10 cellular contexts compared by ENCODE assay signal in genomic region chr7:152925412-152926147, GRCh38.
DNase-seq lines count a peak whose midpoint lies in the region; ATAC-seq and TF ChIP-seq lines count a peak whose summit lies in the region.
"Had no signal": no experiment of that assay in that cellular context is flagged by ENCODE, and none has a peak within 500 bp of the region (broad histone marks: within the 10 kb centered on the region; RNA-seq: fewer than 3 reads in every experiment).

No MANE protein-coding gene starts in this region.

- H3K9me3 Mint-ChIP-seq in activated naive CD4-positive, alpha-beta T cell treated with anti-CD3 and anti-CD28 coated beads, Interleukin-2, amount 10 ng/mL, durations not matched to agents 7 days and 5 days, result peaks cover 2% of the 10 kb centered on the region
- H3K9me3 Mint-ChIP-seq: T-helper 2 cell treated with Interferon-gamma antibody and Interleukin-4, amounts not matched to agents 5 μg/mL and 100 μg/mL, for 36 hours had no signal

- H3K4me3 Mint-ChIP-seq in activated naive CD4-positive, alpha-beta T cell treated with anti-CD3 and anti-CD28 coated beads, Interleukin-2, amount 10 ng/mL, durations not matched to agents 7 days and 5 days, result no peak overlapping the region
- H3K4me3 Mint-ChIP-seq: B cell; T-helper 2 cell treated with Interferon-gamma antibody and Interleukin-4, amounts not matched to agents 5 μg/mL and 100 μg/mL, for 36 hours had no signal

- H3K27ac ChIP-seq in body of pancreas, result peak overlapping the region in 3 of 4 donors; percentile 5 to 47 (median 13)
- H3K27ac ChIP-seq in iPS-20b (ENCODE audit: low read length), result no peak overlapping the region
- H3K27ac ChIP-seq in rectal smooth muscle tissue (ENCODE audit: low read depth, low read length), result no peak overlapping the region
- H3K27ac ChIP-seq in OCI-LY7 (ENCODE audit: low read depth, low read length, poor library complexity, severe bottlenecking), result no peak overlapping the region

- no peak overlapping the region for H2AFZ ChIP-seq in OCI-LY7 (ENCODE audit: low read length)

- no peaks in the 10 kb centered on the region for H4K20me1 ChIP-seq in OCI-LY7 (ENCODE audit: insufficient read depth, low read length)

- H3K27me3 ChIP-seq in H7 (ENCODE audit: control insufficient read depth, insufficient read depth, low read length) (peaks cover 20% of the 10 kb centered on the region), body of pancreas (no peaks in the 10 kb centered on the region), iPS-20b (ENCODE audit: insufficient read depth, low read length) (peaks cover 41% of the 10 kb centered on the region), rectal smooth muscle tissue (ENCODE audit: control insufficient read depth, insufficient read depth, low read length) (peaks cover 5% of the 10 kb centered on the region)

- CTCF ChIA-PET in activated naive CD4-positive, alpha-beta T cell treated with anti-CD3 and anti-CD28 coated beads, Interleukin-2, amount 10 ng/mL, durations not matched to agents 7 days and 5 days (lab: Charles Lee), result no interaction called here
- CTCF ChIA-PET in OCI-LY7 (lab: Charles Lee; ENCODE audit: unreplicated experiment), result no interaction called here

- H3K36me3 ChIP-seq in H7 (replicated peaks; ENCODE audit: control insufficient read depth, insufficient read depth, low read length) (no peaks in the 10 kb centered on the region), body of pancreas (replicated peaks in 1 of 2; ENCODE audit: insufficient read depth in 1 of 2, low read depth in 2 of 2) (no peaks in the 10 kb centered on the region), iPS-20b (ENCODE audit: insufficient read depth, low read depth, low read length) (no peaks in the 10 kb centered on the region), rectal smooth muscle tissue (ENCODE audit: control insufficient read depth, insufficient read depth, low read length) (no peaks in the 10 kb centered on the region), OCI-LY7 (ENCODE audit: insufficient read depth, low read length) (no peaks in the 10 kb centered on the region)

- H3K9me3 ChIP-seq in body of pancreas (no peaks in the 10 kb centered on the region), iPS-20b (ENCODE audit: insufficient read depth, low read depth, low read length) (no peaks in the 10 kb centered on the region), OCI-LY7 (ENCODE audit: low read length) (no peaks in the 10 kb centered on the region)

- POLR2A ChIA-PET in OCI-LY7 (lab: Charles Lee), result no interaction called here

- H3K79me2 ChIP-seq in OCI-LY7 (ENCODE audit: insufficient read depth, low read depth, low read length), result no peaks in the 10 kb centered on the region

- 1 to 4% methylated on average over 14 to 65 of the region's 74 CpGs for WGBS in body of pancreas, 2 donors

- no TSS peak for BruUV-seq in OCI-LY7 (replicated peaks; lab: Mats Ljungman, UMichigan)

- H3K4me3 ChIP-seq in H7 (ENCODE audit: insufficient read depth, low read depth, low read length), result peak overlapping the region; percentile 65
- H3K4me3 ChIP-seq in body of pancreas, result peak overlapping the region in 1 of 2 donors; percentile 18
- peak overlapping the region; percentile 77 for H3K4me3 ChIP-seq in iPS-20b (ENCODE audit: low read length)
- H3K4me3 ChIP-seq in rectal smooth muscle tissue (ENCODE audit: low read length), result peak overlapping the region; percentile 44
- no peak overlapping the region for H3K4me3 ChIP-seq in OCI-LY7 (ENCODE audit: low read depth, low read length, poor library complexity, severe bottlenecking)

- H3K4me2 ChIP-seq in OCI-LY7 (ENCODE audit: low read length), result no peak overlapping the region

- H3K9ac ChIP-seq in iPS-20b (ENCODE audit: low read depth, low read length) (peak overlapping the region; percentile 59; the same call in 1 of the 2 replicates), rectal smooth muscle tissue (ENCODE audit: low read length) (no peak overlapping the region)

- H3K36me3 Mint-ChIP-seq in activated naive CD4-positive, alpha-beta T cell treated with anti-CD3 and anti-CD28 coated beads, Interleukin-2, amount 10 ng/mL, durations not matched to agents 7 days and 5 days, result no peaks in the 10 kb centered on the region

- peaks cover 34% of the 10 kb centered on the region for H3K27me3 Mint-ChIP-seq in activated naive CD4-positive, alpha-beta T cell treated with anti-CD3 and anti-CD28 coated beads, Interleukin-2, amount 10 ng/mL, durations not matched to agents 7 days and 5 days

- ATAC-seq in body of pancreas (peak; percentile 79), GM18517 (IDR thresholded peaks at IDR 0.05; ENCODE audit: unreplicated experiment) (no peak)

- TF ChIP-seq CTCF in body of pancreas (IDR thresholded peaks at IDR 0.05), result peak in 2 of 7 experiments; percentile 11 to 15
- TF ChIP-seq CTCF in OCI-LY7 (conservative IDR thresholded peaks at IDR 0.05; ENCODE audit: low read length), result no peak

- no peaks in the 10 kb centered on the region for H3K9me2 ChIP-seq in OCI-LY7 (ENCODE audit: insufficient read depth, low read length)

- TF ChIP-seq POLR2A in body of pancreas (IDR thresholded peaks at IDR 0.05), result peak in 2 of 3 donors; percentile 16 to 32

- DNase-seq in H7 (peak; percentile 97), body of pancreas (peak in 2 of 4 donors; percentile 33 to 34), OCI-LY7 (ENCODE audit: low spot score) (no peak), NCI-H1092 (lab: John Stamatoyannopoulos, UW) (no peak)
- DNase-seq in activated naive CD4-positive, alpha-beta T cell treated with anti-CD3 and anti-CD28 coated beads, Interleukin-2, amount 10 ng/mL, durations not matched to agents 7 days and 5 days, result no peak

- intact Hi-C loops in body of pancreas (cut with DNase I) (no loop called here), OCI-LY7 (cut with micrococcal nuclease; ENCODE audit: unreplicated experiment) (no loop called here)

- H3K4me1 ChIP-seq in body of pancreas (peaks cover 14% of the 10 kb centered on the region), iPS-20b (ENCODE audit: insufficient read depth, low read length) (no peaks in the 10 kb centered on the region), rectal smooth muscle tissue (ENCODE audit: control insufficient read depth, insufficient read depth, low read length) (no peaks in the 10 kb centered on the region), OCI-LY7 (ENCODE audit: insufficient read depth, low read length, poor library complexity, severe bottlenecking) (no peaks in the 10 kb centered on the region)

- H3K27ac Mint-ChIP-seq in activated naive CD4-positive, alpha-beta T cell treated with anti-CD3 and anti-CD28 coated beads, Interleukin-2, amount 10 ng/mL, durations not matched to agents 7 days and 5 days, result no peak overlapping the region
- H3K27ac Mint-ChIP-seq: B cell; T-helper 2 cell treated with Interferon-gamma antibody and Interleukin-4, amounts not matched to agents 5 μg/mL and 100 μg/mL, for 36 hours had no signal

- H3K4me1 Mint-ChIP-seq in activated naive CD4-positive, alpha-beta T cell treated with anti-CD3 and anti-CD28 coated beads, Interleukin-2, amount 10 ng/mL, durations not matched to agents 7 days and 5 days, result no peaks in the 10 kb centered on the region
- H3K4me1 Mint-ChIP-seq: B cell had no signal

Comparison
In these comparisons a context has a peak if more than half of its experiments do, and no peak if none do; other contexts are left out.
1. H3K27ac ChIP-seq: peak in body of pancreas (3 of 4); none in iPS-20b (single experiment), rectal smooth muscle tissue (single experiment) and OCI-LY7 (single experiment).